Comparison of ENCODE assay signal across 1 cellular context in the genomic region with DNA sequence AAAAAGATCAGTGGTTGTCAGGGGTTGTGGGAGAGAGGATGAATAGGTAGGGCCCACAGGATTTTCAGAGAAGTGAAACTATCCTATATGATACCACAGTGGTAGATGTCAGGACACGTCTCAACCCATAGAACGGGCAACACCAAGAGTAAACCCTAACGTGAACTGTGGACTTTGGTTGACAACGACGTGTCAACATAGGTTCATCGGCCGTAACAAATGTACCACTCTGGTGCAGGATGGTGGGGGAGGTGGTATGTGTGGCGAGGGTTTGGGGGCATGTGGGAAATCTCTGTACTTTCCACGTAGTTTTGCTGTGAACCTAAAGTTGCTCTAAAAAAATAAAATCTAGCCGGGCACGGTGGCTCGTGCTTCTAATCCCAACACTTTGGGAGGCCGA.
TF ChIP-seq lines count a peak whose summit lies in the region.

No MANE protein-coding gene starts in this region.

TF ChIP-seq in HepG2, 621 proteins besides CTCF, POLR2A, EP300 and RAD21 (continued from another document and continues in another):
- TF ChIP-seq, protein P1, sequence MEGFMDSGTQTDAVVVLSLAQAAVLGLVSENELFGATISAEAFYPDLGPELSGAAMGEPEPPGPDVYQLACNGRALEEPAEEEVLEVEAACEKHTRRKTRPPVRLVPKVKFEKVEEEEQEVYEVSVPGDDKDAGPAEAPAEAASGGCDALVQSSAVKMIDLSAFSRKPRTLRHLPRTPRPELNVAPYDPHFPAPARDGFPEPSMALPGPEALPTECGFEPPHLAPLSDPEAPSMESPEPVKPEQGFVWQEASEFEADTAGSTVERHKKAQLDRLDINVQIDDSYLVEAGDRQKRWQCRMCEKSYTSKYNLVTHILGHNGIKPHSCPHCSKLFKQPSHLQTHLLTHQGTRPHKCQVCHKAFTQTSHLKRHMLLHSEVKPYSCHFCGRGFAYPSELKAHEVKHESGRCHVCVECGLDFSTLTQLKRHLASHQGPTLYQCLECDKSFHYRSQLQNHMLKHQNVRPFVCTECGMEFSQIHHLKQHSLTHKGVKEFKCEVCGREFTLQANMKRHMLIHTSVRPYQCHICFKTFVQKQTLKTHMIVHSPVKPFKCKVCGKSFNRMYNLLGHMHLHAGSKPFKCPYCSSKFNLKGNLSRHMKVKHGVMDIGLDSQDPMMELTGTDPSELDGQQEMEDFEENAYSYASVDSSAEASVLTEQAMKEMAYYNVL (CRISPR knock-in tag; IDR thresholded peaks at IDR 0.05; ENCODE audit: borderline replicate concordance), result no peak
- TF ChIP-seq ZNF777 (CRISPR knock-in tag; IDR thresholded peaks at IDR 0.05) (no peak), FOXK1 (CRISPR knock-in tag; IDR thresholded peaks at IDR 0.05; ENCODE audit: borderline replicate concordance, low read depth) (peak; percentile 49; the same call in 1 of the 2 replicates), ZNF12 (CRISPR knock-in tag; IDR thresholded peaks at IDR 0.05) (peak; percentile 86), ZNF629 (CRISPR knock-in tag; conservative IDR thresholded peaks at IDR 0.05) (peak; percentile 38; the same call in 1 of the 2 replicates), NFKBIZ (CRISPR knock-in tag; IDR thresholded peaks at IDR 0.05) (no peak), ZSCAN29 (CRISPR knock-in tag; conservative IDR thresholded peaks at IDR 0.05) (no peak), POLR2G (IDR thresholded peaks at IDR 0.05; ENCODE audit: low read depth, low read length) (peak; percentile 35; the same call in 1 of the 2 replicates), ZNF292 (CRISPR knock-in tag; IDR thresholded peaks at IDR 0.05; ENCODE audit: borderline replicate concordance, low read depth) (peak; percentile 58; the same call in 1 of the 2 replicates), ZMYM3 (CRISPR knock-in tag; IDR thresholded peaks at IDR 0.05) (peak; percentile 72), TOE1 (CRISPR knock-in tag; IDR thresholded peaks at IDR 0.05) (no peak), RARA (CRISPR knock-in tag; IDR thresholded peaks at IDR 0.05) (peak; percentile 90), IRF2 (CRISPR knock-in tag; IDR thresholded peaks at IDR 0.05) (peak; percentile 73; the same call in 1 of the 2 replicates), ZBTB20 (CRISPR knock-in tag; IDR thresholded peaks at IDR 0.05; ENCODE audit: borderline replicate concordance, low read depth) (peak; percentile 97; the same call in 1 of the 2 replicates), SP140L (CRISPR knock-in tag; IDR thresholded peaks at IDR 0.05; ENCODE audit: borderline replicate concordance) (no peak), MXI1 (IDR thresholded peaks at IDR 0.05; ENCODE audit: borderline replicate concordance, low read depth, low read length) (0 out of 3 replicates have a peak, but pooled peaks have one; percentile 29), CREM (IDR thresholded peaks at IDR 0.05) (peak; percentile 71), CREM (CRISPR knock-in tag; IDR thresholded peaks at IDR 0.05) (no peak), FOXA3 (CRISPR knock-in tag; IDR thresholded peaks at IDR 0.05) (peak; percentile 92), ERF (CRISPR knock-in tag; IDR thresholded peaks at IDR 0.05) (peak; percentile 63; the same call in 1 of the 2 replicates), FOXC1 (CRISPR knock-in tag; IDR thresholded peaks at IDR 0.05; ENCODE audit: borderline replicate concordance) (no peak), HHEX (CRISPR knock-in tag; IDR thresholded peaks at IDR 0.05) (0 out of 2 replicates have a peak, but pooled peaks have one; percentile 38), HDAC2 (CRISPR knock-in tag; IDR thresholded peaks at IDR 0.05) (peak; percentile 86), ZNF331 (CRISPR knock-in tag; IDR thresholded peaks at IDR 0.05) (peak; percentile 90), ATF1 (CRISPR knock-in tag; IDR thresholded peaks at IDR 0.05) (peak; percentile 24; the same call in 1 of the 2 replicates), ZNF614 (CRISPR knock-in tag; IDR thresholded peaks at IDR 0.05; ENCODE audit: borderline replicate concordance) (peak; percentile 81; the same call in 1 of the 2 replicates), ZNF83 (CRISPR knock-in tag; IDR thresholded peaks at IDR 0.05; ENCODE audit: borderline replicate concordance) (no peak), SRSF4 (IDR thresholded peaks at IDR 0.05; ENCODE audit: low read depth, low read length, poor library complexity, severe bottlenecking) (no peak), DPF2 (CRISPR knock-in tag; IDR thresholded peaks at IDR 0.05; ENCODE audit: borderline replicate concordance, low read depth) (peak; percentile 74; the same call in 1 of the 2 replicates), DMAP1 (CRISPR knock-in tag; IDR thresholded peaks at IDR 0.05) (0 out of 2 replicates have a peak, but pooled peaks have one; percentile 29), NR2C2 (CRISPR knock-in tag; IDR thresholded peaks at IDR 0.05; ENCODE audit: borderline replicate concordance) (peak; percentile 41; the same call in 1 of the 2 replicates), ZMYM4 (CRISPR knock-in tag; IDR thresholded peaks at IDR 0.05) (peak; percentile 88), HNRNPUL1 (IDR thresholded peaks at IDR 0.05; ENCODE audit: low read depth, low read length) (no peak), NONO (IDR thresholded peaks at IDR 0.05) (no peak), NONO (CRISPR knock-in tag; conservative IDR thresholded peaks at IDR 0.05) (peak; percentile 74)
- TF ChIP-seq, protein P2, sequence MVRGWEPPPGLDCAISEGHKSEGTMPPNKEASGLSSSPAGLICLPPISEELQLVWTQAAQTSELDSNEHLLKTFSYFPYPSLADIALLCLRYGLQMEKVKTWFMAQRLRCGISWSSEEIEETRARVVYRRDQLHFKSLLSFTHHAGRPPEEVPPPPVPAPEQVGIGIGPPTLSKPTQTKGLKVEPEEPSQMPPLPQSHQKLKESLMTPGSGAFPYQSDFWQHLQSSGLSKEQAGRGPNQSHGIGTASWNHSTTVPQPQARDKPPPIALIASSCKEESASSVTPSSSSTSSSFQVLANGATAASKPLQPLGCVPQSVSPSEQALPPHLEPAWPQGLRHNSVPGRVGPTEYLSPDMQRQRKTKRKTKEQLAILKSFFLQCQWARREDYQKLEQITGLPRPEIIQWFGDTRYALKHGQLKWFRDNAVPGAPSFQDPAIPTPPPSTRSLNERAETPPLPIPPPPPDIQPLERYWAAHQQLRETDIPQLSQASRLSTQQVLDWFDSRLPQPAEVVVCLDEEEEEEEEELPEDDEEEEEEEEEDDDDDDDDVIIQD (CRISPR knock-in tag; IDR thresholded peaks at IDR 0.05; ENCODE audit: low read depth), result peak; percentile 73; the same call in 1 of the 2 replicates
- TF ChIP-seq, protein P3, sequence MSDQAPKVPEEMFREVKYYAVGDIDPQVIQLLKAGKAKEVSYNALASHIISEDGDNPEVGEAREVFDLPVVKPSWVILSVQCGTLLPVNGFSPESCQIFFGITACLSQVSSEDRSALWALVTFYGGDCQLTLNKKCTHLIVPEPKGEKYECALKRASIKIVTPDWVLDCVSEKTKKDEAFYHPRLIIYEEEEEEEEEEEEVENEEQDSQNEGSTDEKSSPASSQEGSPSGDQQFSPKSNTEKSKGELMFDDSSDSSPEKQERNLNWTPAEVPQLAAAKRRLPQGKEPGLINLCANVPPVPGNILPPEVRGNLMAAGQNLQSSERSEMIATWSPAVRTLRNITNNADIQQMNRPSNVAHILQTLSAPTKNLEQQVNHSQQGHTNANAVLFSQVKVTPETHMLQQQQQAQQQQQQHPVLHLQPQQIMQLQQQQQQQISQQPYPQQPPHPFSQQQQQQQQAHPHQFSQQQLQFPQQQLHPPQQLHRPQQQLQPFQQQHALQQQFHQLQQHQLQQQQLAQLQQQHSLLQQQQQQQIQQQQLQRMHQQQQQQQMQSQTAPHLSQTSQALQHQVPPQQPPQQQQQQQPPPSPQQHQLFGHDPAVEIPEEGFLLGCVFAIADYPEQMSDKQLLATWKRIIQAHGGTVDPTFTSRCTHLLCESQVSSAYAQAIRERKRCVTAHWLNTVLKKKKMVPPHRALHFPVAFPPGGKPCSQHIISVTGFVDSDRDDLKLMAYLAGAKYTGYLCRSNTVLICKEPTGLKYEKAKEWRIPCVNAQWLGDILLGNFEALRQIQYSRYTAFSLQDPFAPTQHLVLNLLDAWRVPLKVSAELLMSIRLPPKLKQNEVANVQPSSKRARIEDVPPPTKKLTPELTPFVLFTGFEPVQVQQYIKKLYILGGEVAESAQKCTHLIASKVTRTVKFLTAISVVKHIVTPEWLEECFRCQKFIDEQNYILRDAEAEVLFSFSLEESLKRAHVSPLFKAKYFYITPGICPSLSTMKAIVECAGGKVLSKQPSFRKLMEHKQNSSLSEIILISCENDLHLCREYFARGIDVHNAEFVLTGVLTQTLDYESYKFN (CRISPR knock-in tag; conservative IDR thresholded peaks at IDR 0.05), result peak; percentile 91
- TF ChIP-seq, protein P4, sequence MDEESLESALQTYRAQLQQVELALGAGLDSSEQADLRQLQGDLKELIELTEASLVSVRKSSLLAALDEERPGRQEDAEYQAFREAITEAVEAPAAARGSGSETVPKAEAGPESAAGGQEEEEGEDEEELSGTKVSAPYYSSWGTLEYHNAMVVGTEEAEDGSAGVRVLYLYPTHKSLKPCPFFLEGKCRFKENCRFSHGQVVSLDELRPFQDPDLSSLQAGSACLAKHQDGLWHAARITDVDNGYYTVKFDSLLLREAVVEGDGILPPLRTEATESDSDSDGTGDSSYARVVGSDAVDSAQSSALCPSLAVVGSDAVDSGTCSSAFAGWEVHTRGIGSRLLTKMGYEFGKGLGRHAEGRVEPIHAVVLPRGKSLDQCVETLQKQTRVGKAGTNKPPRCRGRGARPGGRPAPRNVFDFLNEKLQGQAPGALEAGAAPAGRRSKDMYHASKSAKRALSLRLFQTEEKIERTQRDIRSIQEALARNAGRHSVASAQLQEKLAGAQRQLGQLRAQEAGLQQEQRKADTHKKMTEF (CRISPR knock-in tag; IDR thresholded peaks at IDR 0.05), result no peak; the same call in 1 of the 2 replicates
- TF ChIP-seq, protein P5, sequence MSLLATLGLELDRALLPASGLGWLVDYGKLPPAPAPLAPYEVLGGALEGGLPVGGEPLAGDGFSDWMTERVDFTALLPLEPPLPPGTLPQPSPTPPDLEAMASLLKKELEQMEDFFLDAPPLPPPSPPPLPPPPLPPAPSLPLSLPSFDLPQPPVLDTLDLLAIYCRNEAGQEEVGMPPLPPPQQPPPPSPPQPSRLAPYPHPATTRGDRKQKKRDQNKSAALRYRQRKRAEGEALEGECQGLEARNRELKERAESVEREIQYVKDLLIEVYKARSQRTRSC (CRISPR knock-in tag; IDR thresholded peaks at IDR 0.05; ENCODE audit: low read depth), result no peak
- TF ChIP-seq, protein P6, sequence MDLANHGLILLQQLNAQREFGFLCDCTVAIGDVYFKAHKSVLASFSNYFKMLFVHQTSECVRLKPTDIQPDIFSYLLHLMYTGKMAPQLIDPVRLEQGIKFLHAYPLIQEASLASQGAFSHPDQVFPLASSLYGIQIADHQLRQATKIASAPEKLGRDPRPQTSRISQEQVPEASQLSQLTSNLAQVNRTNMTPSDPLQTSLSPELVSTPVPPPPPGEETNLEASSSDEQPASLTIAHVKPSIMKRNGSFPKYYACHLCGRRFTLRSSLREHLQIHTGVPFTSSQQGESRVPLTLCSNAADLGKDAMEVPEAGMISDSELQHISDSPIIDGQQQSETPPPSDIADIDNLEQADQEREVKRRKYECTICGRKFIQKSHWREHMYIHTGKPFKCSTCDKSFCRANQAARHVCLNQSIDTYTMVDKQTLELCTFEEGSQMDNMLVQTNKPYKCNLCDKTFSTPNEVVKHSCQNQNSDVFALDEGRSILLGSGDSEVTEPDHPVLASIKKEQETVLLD (CRISPR knock-in tag; IDR thresholded peaks at IDR 0.05; ENCODE audit: low read depth), result no peak
- TF ChIP-seq, protein P7, sequence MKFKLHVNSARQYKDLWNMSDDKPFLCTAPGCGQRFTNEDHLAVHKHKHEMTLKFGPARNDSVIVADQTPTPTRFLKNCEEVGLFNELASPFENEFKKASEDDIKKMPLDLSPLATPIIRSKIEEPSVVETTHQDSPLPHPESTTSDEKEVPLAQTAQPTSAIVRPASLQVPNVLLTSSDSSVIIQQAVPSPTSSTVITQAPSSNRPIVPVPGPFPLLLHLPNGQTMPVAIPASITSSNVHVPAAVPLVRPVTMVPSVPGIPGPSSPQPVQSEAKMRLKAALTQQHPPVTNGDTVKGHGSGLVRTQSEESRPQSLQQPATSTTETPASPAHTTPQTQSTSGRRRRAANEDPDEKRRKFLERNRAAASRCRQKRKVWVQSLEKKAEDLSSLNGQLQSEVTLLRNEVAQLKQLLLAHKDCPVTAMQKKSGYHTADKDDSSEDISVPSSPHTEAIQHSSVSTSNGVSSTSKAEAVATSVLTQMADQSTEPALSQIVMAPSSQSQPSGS (CRISPR knock-in tag; IDR thresholded peaks at IDR 0.05), result peak; percentile 24; the same call in 1 of the 2 replicates
- TF ChIP-seq, protein P8, sequence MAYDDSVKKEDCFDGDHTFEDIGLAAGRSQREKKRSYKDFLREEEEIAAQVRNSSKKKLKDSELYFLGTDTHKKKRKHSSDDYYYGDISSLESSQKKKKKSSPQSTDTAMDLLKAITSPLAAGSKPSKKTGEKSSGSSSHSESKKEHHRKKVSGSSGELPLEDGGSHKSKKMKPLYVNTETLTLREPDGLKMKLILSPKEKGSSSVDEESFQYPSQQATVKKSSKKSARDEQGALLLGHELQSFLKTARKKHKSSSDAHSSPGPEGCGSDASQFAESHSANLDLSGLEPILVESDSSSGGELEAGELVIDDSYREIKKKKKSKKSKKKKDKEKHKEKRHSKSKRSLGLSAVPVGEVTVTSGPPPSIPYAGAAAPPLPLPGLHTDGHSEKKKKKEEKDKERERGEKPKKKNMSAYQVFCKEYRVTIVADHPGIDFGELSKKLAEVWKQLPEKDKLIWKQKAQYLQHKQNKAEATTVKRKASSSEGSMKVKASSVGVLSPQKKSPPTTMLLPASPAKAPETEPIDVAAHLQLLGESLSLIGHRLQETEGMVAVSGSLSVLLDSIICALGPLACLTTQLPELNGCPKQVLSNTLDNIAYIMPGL (CRISPR knock-in tag; IDR thresholded peaks at IDR 0.05; ENCODE audit: borderline replicate concordance in 1 of 2, low read depth in 1 of 2), result 0 out of 4 replicates have a peak, but pooled peaks of 1 of the 2 experiments have one; percentile 35
- TF ChIP-seq, protein P9, sequence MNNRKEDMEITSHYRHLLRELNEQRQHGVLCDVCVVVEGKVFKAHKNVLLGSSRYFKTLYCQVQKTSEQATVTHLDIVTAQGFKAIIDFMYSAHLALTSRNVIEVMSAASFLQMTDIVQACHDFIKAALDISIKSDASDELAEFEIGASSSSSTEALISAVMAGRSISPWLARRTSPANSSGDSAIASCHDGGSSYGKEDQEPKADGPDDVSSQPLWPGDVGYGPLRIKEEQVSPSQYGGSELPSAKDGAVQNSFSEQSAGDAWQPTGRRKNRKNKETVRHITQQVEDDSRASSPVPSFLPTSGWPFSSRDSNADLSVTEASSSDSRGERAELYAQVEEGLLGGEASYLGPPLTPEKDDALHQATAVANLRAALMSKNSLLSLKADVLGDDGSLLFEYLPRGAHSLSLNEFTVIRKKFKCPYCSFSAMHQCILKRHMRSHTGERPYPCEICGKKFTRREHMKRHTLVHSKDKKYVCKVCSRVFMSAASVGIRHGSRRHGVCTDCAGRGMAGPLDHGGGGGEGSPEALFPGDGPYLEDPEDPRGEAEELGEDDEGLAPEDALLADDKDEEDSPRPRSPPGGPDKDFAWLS (CRISPR knock-in tag; IDR thresholded peaks at IDR 0.05; ENCODE audit: borderline replicate concordance), result no peak
